Comparison of ENCODE assay signal across 22 cellular contexts in genomic region chr10:37703074-37703473, GRCh38.
"Had no signal": no experiment of that assay in that cellular context is flagged by ENCODE, and none has a peak within 500 bp of the region (broad histone marks: within the 10 kb centered on the region; RNA-seq: fewer than 3 reads in every experiment).

No MANE protein-coding gene starts in this region.

- H3K36me3 Mint-ChIP-seq: activated naive CD8-positive, alpha-beta T cell had no signal

- H3K4me1 Mint-ChIP-seq: activated CD4-positive, alpha-beta memory T cell treated with anti-CD3 and anti-CD28 coated beads, Interleukin-2, amount 10 ng/mL, durations not matched to agents 7 days and 5 days; activated CD4-positive, alpha-beta T cell treated with anti-CD3 and anti-CD28 coated beads, Interleukin-2, amount 10 ng/mL, durations not matched to agents 7 days and 5 days had no signal

- DNase-seq: activated CD4-positive, alpha-beta memory T cell treated with anti-CD3 and anti-CD28 coated beads, Interleukin-2, amount 10 ng/mL, durations not matched to agents 7 days and 5 days; activated CD4-positive, alpha-beta T cell treated with anti-CD3 and anti-CD28 coated beads, Interleukin-2, amount 10 ng/mL, durations not matched to agents 7 days and 5 days; activated CD4-positive, CD25-positive, alpha-beta regulatory T cell; activated effector memory CD4-positive, alpha-beta T cell treated with anti-CD3 and anti-CD28 coated beads, Interleukin-2, amount 50 U/mL, for 16 hours; activated naive CD4-positive, alpha-beta T cell treated with anti-CD3 and anti-CD28 coated beads for 36 hours; activated T-cell treated with anti-CD3 and anti-CD28 coated beads, Interleukin-2, amount 50 U/mL, for 4 hours; brain microvascular endothelial cell; cerebellar nuclear complex; MG63; MV-4-11; NCI-H1092 treated with DMSO at 0.1 percent for 48 hours; NCI-H1417 treated with DMSO at 0.1 percent for 48 hours; NCI-H1694; NCI-H2029 treated with DMSO at 0.1 percent for 48 hours; NCI-H345; NCI-H510A; NCI-H526 treated with DMSO at 0.1 percent for 48 hours; NCI-H82; SK-N-SH; T-helper 1 cell had no signal

- H3K27me3 Mint-ChIP-seq: activated CD4-positive, alpha-beta memory T cell treated with anti-CD3 and anti-CD28 coated beads, Interleukin-2, amount 10 ng/mL, durations not matched to agents 7 days and 5 days; activated CD4-positive, alpha-beta T cell treated with anti-CD3 and anti-CD28 coated beads, Interleukin-2, amount 10 ng/mL, durations not matched to agents 7 days and 5 days had no signal

- H3K4me3 Mint-ChIP-seq: activated CD4-positive, alpha-beta memory T cell treated with anti-CD3 and anti-CD28 coated beads, Interleukin-2, amount 10 ng/mL, durations not matched to agents 7 days and 5 days; activated CD4-positive, alpha-beta T cell treated with anti-CD3 and anti-CD28 coated beads, Interleukin-2, amount 10 ng/mL, durations not matched to agents 7 days and 5 days; activated naive CD4-positive, alpha-beta T cell treated with anti-CD3 and anti-CD28 coated beads for 36 hours; activated naive CD8-positive, alpha-beta T cell; activated T-cell treated with anti-CD3 and anti-CD28 coated beads, Interleukin-2, amount 50 U/mL, for 4 hours had no signal

- ATAC-seq: activated T-cell treated with anti-CD3 and anti-CD28 coated beads, Interleukin-2, amount 50 U/mL, for 4 hours; Right ventricle myocardium inferior had no signal

- H3K27ac Mint-ChIP-seq: activated CD4-positive, alpha-beta memory T cell treated with anti-CD3 and anti-CD28 coated beads, Interleukin-2, amount 10 ng/mL, durations not matched to agents 7 days and 5 days; activated CD4-positive, alpha-beta T cell treated with anti-CD3 and anti-CD28 coated beads, Interleukin-2, amount 10 ng/mL, durations not matched to agents 7 days and 5 days; activated naive CD4-positive, alpha-beta T cell treated with anti-CD3 and anti-CD28 coated beads for 36 hours; activated naive CD8-positive, alpha-beta T cell had no signal
